ENCODE assay signal across 31 cellular contexts in the genomic region with DNA sequence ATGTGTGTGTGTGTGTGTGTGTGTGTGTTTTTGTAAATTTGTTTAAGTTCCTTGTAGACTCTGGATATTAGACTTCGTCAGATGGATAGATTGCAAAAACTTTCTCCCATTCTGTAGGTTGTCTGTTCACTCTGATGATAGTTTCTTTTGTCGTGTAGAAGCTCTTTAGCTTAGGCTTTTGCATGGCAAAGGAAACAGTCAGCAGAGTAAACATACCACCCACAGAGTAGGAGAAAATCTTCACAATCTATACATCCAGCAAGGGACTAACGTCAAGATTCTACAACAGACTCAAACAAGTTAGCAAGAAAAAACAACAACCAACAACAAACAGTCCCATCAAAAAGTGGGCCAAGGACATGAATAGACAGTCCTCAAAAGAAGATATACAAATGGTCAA.
"Had no signal": no experiment of that assay in that cellular context is flagged by ENCODE, and none has a peak within 500 bp of the region (broad histone marks: within the 10 kb centered on the region; RNA-seq: fewer than 3 reads in every experiment).

No MANE protein-coding gene starts in this region.

- H3K36me3 ChIP-seq: adrenal gland, ascending aorta, breast epithelium, cardiac muscle cell, colonic mucosa, esophagus squamous epithelium, gastroesophageal sphincter, heart right ventricle had no signal

- H3K27ac ChIP-seq: adrenal gland, ascending aorta, breast epithelium, cardiac muscle cell, colonic mucosa, epithelial cell of prostate, esophagus squamous epithelium, gastroesophageal sphincter, heart right ventricle had no signal

- H3K27me3 ChIP-seq: adrenal gland, ascending aorta, breast epithelium, cardiac muscle cell, colonic mucosa, esophagus squamous epithelium, gastroesophageal sphincter, heart right ventricle had no signal

- H3K9me3 Mint-ChIP-seq: activated CD8-positive, alpha-beta T cell treated with anti-CD3 and anti-CD28 coated beads for 36 hours; activated T-cell treated with anti-CD3 and anti-CD28 coated beads, Interleukin-2, amount 50 U/mL, for 4 hours; T-helper 2 cell treated with Interferon-gamma antibody and Interleukin-4, amounts not matched to agents 5 μg/mL and 100 μg/mL, for 36 hours had no signal

- H3K9me3 ChIP-seq: adrenal gland, colonic mucosa, esophagus squamous epithelium had no signal

- H3K4me1 ChIP-seq: adrenal gland, ascending aorta, breast epithelium, colonic mucosa, esophagus squamous epithelium, gastroesophageal sphincter, heart right ventricle had no signal

- H3K4me3 ChIP-seq: adrenal gland, ascending aorta, breast epithelium, cardiac muscle cell, colonic mucosa, esophagus squamous epithelium, gastroesophageal sphincter, heart right ventricle had no signal

- H3K27me3 Mint-ChIP-seq: activated naive CD8-positive, alpha-beta T cell; activated T-helper 17 cell treated with anti-CD3 and anti-CD28 coated beads, Interleukin-2, amount 50 U/mL, for 72 hours; T-helper 17 cell had no signal

- H3K4me3 Mint-ChIP-seq: activated CD8-positive, alpha-beta T cell treated with anti-CD3 and anti-CD28 coated beads for 36 hours; activated naive CD8-positive, alpha-beta T cell; activated T-cell treated with anti-CD3 and anti-CD28 coated beads, Interleukin-2, amount 50 U/mL, for 4 hours; activated T-helper 17 cell treated with anti-CD3 and anti-CD28 coated beads, Interleukin-2, amount 50 U/mL, for 72 hours; brain; T-helper 17 cell; T-helper 2 cell treated with Interferon-gamma antibody and Interleukin-4, amounts not matched to agents 5 μg/mL and 100 μg/mL, for 36 hours had no signal

- H3K36me3 Mint-ChIP-seq: activated naive CD8-positive, alpha-beta T cell; brain had no signal

- H3K27ac Mint-ChIP-seq: activated CD8-positive, alpha-beta T cell treated with anti-CD3 and anti-CD28 coated beads for 36 hours; activated naive CD8-positive, alpha-beta T cell; activated T-helper 17 cell treated with anti-CD3 and anti-CD28 coated beads, Interleukin-2, amount 50 U/mL, for 72 hours; brain; T-helper 17 cell; T-helper 2 cell treated with Interferon-gamma antibody and Interleukin-4, amounts not matched to agents 5 μg/mL and 100 μg/mL, for 36 hours had no signal

- DNase-seq: activated CD4-positive, alpha-beta T cell treated with anti-CD3 and anti-CD28 coated beads for 48 hours; activated CD4-positive, alpha-beta T cell treated with anti-CD3 and anti-CD28 coated beads, Interleukin-2, amount 50 U/mL, for 1 hour; activated CD4-positive, alpha-beta T cell treated with anti-CD3 and anti-CD28 coated beads, Interleukin-2, amount 50 U/mL, for 48 hours; activated CD8-positive, alpha-beta memory T cell treated with anti-CD3 and anti-CD28 coated beads for 24 hours; activated CD8-positive, alpha-beta T cell treated with anti-CD3 and anti-CD28 coated beads for 36 hours; activated effector memory CD4-positive, alpha-beta T cell treated with Interleukin-2 at 50 U/mL for 16 hours; activated gamma-delta T cell treated with Interleukin-2 at 50 U/mL for 16 hours; activated naive CD4-positive, alpha-beta T cell treated with anti-CD3 and anti-CD28 coated beads, Interleukin-2, amount 50 U/mL, for 16 hours; activated naive CD4-positive, alpha-beta T cell treated with Interleukin-2 at 50 U/mL for 16 hours; activated T-cell treated with anti-CD3 and anti-CD28 coated beads, Interleukin-2, amount 50 U/mL, for 4 hours; adrenal gland; amygdala; central memory CD4-positive, alpha-beta T cell; cerebellar nuclear complex; colonic mucosa; effector CD8-positive, alpha-beta T cell; esophagus squamous epithelium; foreskin melanocyte; heart right ventricle; T-helper 1 cell; T-helper 17 cell; T1000 had no signal

- ATAC-seq: activated CD8-positive, alpha-beta T cell treated with anti-CD3 and anti-CD28 coated beads for 36 hours; activated T-cell treated with anti-CD3 and anti-CD28 coated beads, Interleukin-2, amount 50 U/mL, for 4 hours; activated T-helper 17 cell treated with anti-CD3 and anti-CD28 coated beads, Interleukin-2, amount 50 U/mL, for 72 hours; gastroesophageal sphincter; heart right ventricle; T-helper 17 cell had no signal

- H3K4me1 Mint-ChIP-seq: activated T-helper 17 cell treated with anti-CD3 and anti-CD28 coated beads, Interleukin-2, amount 50 U/mL, for 72 hours; T-helper 17 cell had no signal
